In the genomic region with DNA sequence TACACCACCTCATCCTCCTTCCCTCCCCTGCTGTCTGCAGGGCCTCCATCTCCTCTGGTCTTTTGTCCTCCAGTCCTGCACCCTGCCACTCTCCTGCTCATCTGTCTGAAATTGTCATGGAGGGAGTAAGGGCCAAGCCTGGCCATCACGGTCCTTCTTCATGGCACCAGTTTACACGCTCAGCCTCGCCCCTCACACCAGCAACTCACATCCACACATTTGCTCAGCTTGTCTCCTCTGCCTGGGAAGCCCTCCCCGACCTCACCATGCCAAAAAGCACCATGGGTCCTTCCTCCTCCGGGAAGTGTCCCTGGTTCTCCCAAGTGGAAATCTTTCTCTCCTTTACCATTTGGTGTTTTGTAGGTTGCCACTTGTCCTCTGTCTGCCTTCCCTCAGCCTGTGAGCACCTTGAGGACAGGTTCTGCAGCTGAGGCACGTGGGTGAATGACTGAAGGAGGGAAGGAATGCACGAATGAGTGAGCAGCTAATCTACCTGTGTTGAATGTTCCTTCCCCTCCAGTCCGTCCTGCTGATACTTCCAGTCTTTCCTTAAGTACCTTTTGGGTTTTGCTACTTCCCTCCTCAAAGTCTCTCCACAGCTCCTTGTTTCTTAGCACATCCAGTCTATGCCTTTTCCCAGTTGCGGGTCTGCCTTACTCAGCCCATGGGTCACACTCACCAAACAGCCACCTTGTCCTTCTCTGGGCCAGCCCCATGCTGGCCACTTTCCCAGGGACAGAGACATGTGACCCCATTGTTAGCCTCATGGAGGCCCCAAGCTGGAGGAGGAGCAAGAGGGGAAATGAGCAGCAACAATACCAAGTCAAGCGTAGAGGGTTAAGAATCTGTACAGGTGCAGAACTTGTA, we compare ENCODE assay signal across 9 cellular contexts. TPM values are rescaled to one million over a fixed set of nuclear protein-coding genes. Genes with fewer than 3 reads are reported as not detected.
A peak's percentile ranks its signal among the peaks of the same experiment; 100 is the strongest.
DNase-seq lines count a peak whose midpoint lies in the region; ATAC-seq and TF ChIP-seq lines count a peak whose summit lies in the region.
"Had no signal": no experiment of that assay in that cellular context is flagged by ENCODE, and none has a peak within 500 bp of the region (broad histone marks: within the 10 kb centered on the region; RNA-seq: fewer than 3 reads in every experiment).

No MANE protein-coding gene starts in this region.

- no peaks in the 10 kb centered on the region for H3K9me3 ChIP-seq in right cardiac atrium (ENCODE audit: control insufficient read depth, low read length)

- WGBS in lower leg skin, 2 donors = 72 to 74% methylated on average over 9 to 10 of the region's 10 CpGs
- 87% methylated on average over 10 of the region's 10 CpGs for WGBS in right cardiac atrium

- peaks cover 33% of the 10 kb centered on the region for H3K4me1 Mint-ChIP-seq in T-helper 1 cell treated with Interleukin-12 subunit alpha and Interleukin-12 subunit beta and Interleukin-4 antibody, amounts not matched to agents 30 μg/mL and 1 μg/mL, for 36 hours (ENCODE audit: low read depth)
- H3K4me1 Mint-ChIP-seq in activated CD4-positive, alpha-beta memory T cell treated with anti-CD3 and anti-CD28 coated beads for 36 hours (ENCODE audit: low read depth) = peaks cover 29% of the 10 kb centered on the region
- peaks cover 44% of the 10 kb centered on the region for H3K4me1 Mint-ChIP-seq in stimulated activated effector memory CD8-positive, alpha-beta T cell treated with anti-CD3 and anti-CD28 coated beads, Interleukin-12 subunit alpha, Interleukin-12 subunit beta, amount 100 ng/mL, for 72 hours

- intact Hi-C loops in activated CD4-positive, alpha-beta memory T cell treated with anti-CD3 and anti-CD28 coated beads for 36 hours (cut with micrococcal nuclease) = no loop called here
- intact Hi-C loops in lower leg skin (cut with DNase I; ENCODE audit: low total_unique reads) (no loop called here), right cardiac atrium (cut with DNase I) (no loop called here)

- POLR2A ChIA-PET in activated CD4-positive, alpha-beta memory T cell treated with anti-CD3 and anti-CD28 coated beads for 36 hours (lab: Charles Lee) = interaction anchor here (2.2 kb wide), 1 partner anchor 194 kb away, joined by 5 read pairs; the partner anchor contains the start of genes C1orf50 and P3H1

- TF ChIP-seq POLR2A in lower leg skin (IDR thresholded peaks at IDR 0.05) = no peak

- peaks cover 4% of the 10 kb centered on the region for H3K27me3 Mint-ChIP-seq in T-helper 1 cell treated with Interleukin-12 subunit alpha and Interleukin-12 subunit beta and Interleukin-4 antibody, amounts not matched to agents 30 μg/mL and 1 μg/mL, for 36 hours (ENCODE audit: low read depth)
- peaks cover 2% of the 10 kb centered on the region for H3K27me3 Mint-ChIP-seq in activated CD4-positive, alpha-beta memory T cell treated with anti-CD3 and anti-CD28 coated beads for 36 hours

- no peak for ATAC-seq in stimulated activated effector memory CD8-positive, alpha-beta T cell treated with anti-CD3 and anti-CD28 coated beads, Interleukin-12 subunit alpha, Interleukin-12 subunit beta, amount 100 ng/mL, for 72 hours
- ATAC-seq in HG03432 (IDR thresholded peaks at IDR 0.05; ENCODE audit: unreplicated experiment) (no peak), right cardiac atrium (no peak)

- H3K27me3 ChIP-seq in right cardiac atrium (ENCODE audit: control insufficient read depth, insufficient read depth) = no peaks in the 10 kb centered on the region

- no peak overlapping the region for H3K27ac ChIP-seq in right cardiac atrium (ENCODE audit: low read length)

- CTCF ChIA-PET in activated CD4-positive, alpha-beta memory T cell treated with anti-CD3 and anti-CD28 coated beads for 36 hours (lab: Charles Lee) = interaction anchor here (2.0 to 2.9 kb wide), 2 partner anchors 38 to 113 kb away, joined by 6 to 9 read pairs; no protein-coding TSS in a partner anchor

- no peak overlapping the region for H3K27ac Mint-ChIP-seq in T-helper 1 cell treated with Interleukin-12 subunit alpha and Interleukin-12 subunit beta and Interleukin-4 antibody, amounts not matched to agents 30 μg/mL and 1 μg/mL, for 36 hours
- H3K27ac Mint-ChIP-seq in activated CD4-positive, alpha-beta memory T cell treated with anti-CD3 and anti-CD28 coated beads for 36 hours = no peak overlapping the region
- peak overlapping the region; percentile 15 for H3K27ac Mint-ChIP-seq in stimulated activated effector memory CD8-positive, alpha-beta T cell treated with anti-CD3 and anti-CD28 coated beads, Interleukin-12 subunit alpha, Interleukin-12 subunit beta, amount 100 ng/mL, for 72 hours

- DNase-seq in T-helper 1 cell = no peak
- no peak for DNase-seq in activated CD4-positive, alpha-beta memory T cell treated with anti-CD3 and anti-CD28 coated beads for 36 hours
- peak in 39 of 51 donors; percentile 18 to 84 (median 52) for DNase-seq in hypothalamus (lab: John Stamatoyannopoulos, UW)
- DNase-seq in stimulated activated effector memory CD8-positive, alpha-beta T cell treated with anti-CD3 and anti-CD28 coated beads, Interleukin-12 subunit alpha, Interleukin-12 subunit beta, amount 100 ng/mL, for 72 hours (ENCODE audit: low spot score in 2 of 2) = no peak
- DNase-seq in lower leg skin (ENCODE audit: low spot score in 2 of 2) = no peak
- DNase-seq in right cardiac atrium = no peak
- DNase-seq: NCI-H446 had no signal

- H3K36me3 Mint-ChIP-seq in T-helper 1 cell treated with Interleukin-12 subunit alpha and Interleukin-12 subunit beta and Interleukin-4 antibody, amounts not matched to agents 30 μg/mL and 1 μg/mL, for 36 hours (ENCODE audit: low read depth) = peaks cover 12% of the 10 kb centered on the region
- peaks cover 16% of the 10 kb centered on the region for H3K36me3 Mint-ChIP-seq in activated CD4-positive, alpha-beta memory T cell treated with anti-CD3 and anti-CD28 coated beads for 36 hours
- H3K36me3 Mint-ChIP-seq in stimulated activated effector memory CD8-positive, alpha-beta T cell treated with anti-CD3 and anti-CD28 coated beads, Interleukin-12 subunit alpha, Interleukin-12 subunit beta, amount 100 ng/mL, for 72 hours = peaks cover 32% of the 10 kb centered on the region

- peak overlapping the region; percentile 54 for H3K4me3 Mint-ChIP-seq in T-helper 1 cell treated with Interleukin-12 subunit alpha and Interleukin-12 subunit beta and Interleukin-4 antibody, amounts not matched to agents 30 μg/mL and 1 μg/mL, for 36 hours
- peak overlapping the region; percentile 2 for H3K4me3 Mint-ChIP-seq in activated CD4-positive, alpha-beta memory T cell treated with anti-CD3 and anti-CD28 coated beads for 36 hours
- H3K4me3 Mint-ChIP-seq in stimulated activated effector memory CD8-positive, alpha-beta T cell treated with anti-CD3 and anti-CD28 coated beads, Interleukin-12 subunit alpha, Interleukin-12 subunit beta, amount 100 ng/mL, for 72 hours = peak overlapping the region; percentile 93

- H3K9me3 Mint-ChIP-seq in T-helper 1 cell treated with Interleukin-12 subunit alpha and Interleukin-12 subunit beta and Interleukin-4 antibody, amounts not matched to agents 30 μg/mL and 1 μg/mL, for 36 hours = no peaks in the 10 kb centered on the region
- no peaks in the 10 kb centered on the region for H3K9me3 Mint-ChIP-seq in activated CD4-positive, alpha-beta memory T cell treated with anti-CD3 and anti-CD28 coated beads for 36 hours
- H3K9me3 Mint-ChIP-seq in stimulated activated effector memory CD8-positive, alpha-beta T cell treated with anti-CD3 and anti-CD28 coated beads, Interleukin-12 subunit alpha, Interleukin-12 subunit beta, amount 100 ng/mL, for 72 hours = no peaks in the 10 kb centered on the region

- H3K4me1 ChIP-seq in right cardiac atrium (ENCODE audit: control insufficient read depth, insufficient read depth, low read length) = no peaks in the 10 kb centered on the region

- no peak for TF ChIP-seq CTCF in lower leg skin (IDR thresholded peaks at IDR 0.05)

- H3K4me3 ChIP-seq in lower leg skin (ENCODE audit: low read depth, poor library complexity, severe bottlenecking) = no peak overlapping the region
- H3K4me3 ChIP-seq in right cardiac atrium (ENCODE audit: low read length) = no peak overlapping the region

RNA-seq across cellular contexts. Expression of gene SLC2A1, which starts 2.3 kb away (rescaled TPM):
- 10 to 100 TPM; 67.6 to 73.6 TPM for total RNA-seq in activated CD4-positive, alpha-beta memory T cell treated with anti-CD3 and anti-CD28 coated beads for 36 hours
- 1,000 to 10,000 TPM in 2 of 4 donors, 100 to 1,000 TPM in 2; 488 to 2,308 (median 910) TPM for total RNA-seq in lower leg skin
- 10 to 100 TPM in 3 of 4 donors, 1 to 10 TPM in 1; 8.1 to 25.7 (median 15.2) TPM for total RNA-seq in right cardiac atrium
- polyA plus RNA-seq in right cardiac atrium = 9.1 TPM

Comparison
In these comparisons a context has a peak if more than half of its experiments do, and no peak if none do; other contexts are left out.
1. H3K4me3 Mint-ChIP-seq: peak in every context shown above with its lines; median percentile 93 in stimulated activated effector memory CD8-positive, alpha-beta T cell treated with anti-CD3 and anti-CD28 coated beads, Interleukin-12 subunit alpha, Interleukin-12 subunit beta, amount 100 ng/mL, for 72 hours; 54 in T-helper 1 cell treated with Interleukin-12 subunit alpha and Interleukin-12 subunit beta and Interleukin-4 antibody, amounts not matched to agents 30 μg/mL and 1 μg/mL, for 36 hours; 2 in activated CD4-positive, alpha-beta memory T cell treated with anti-CD3 and anti-CD28 coated beads for 36 hours.
2. DNase-seq: peak in hypothalamus (39 of 51); none in T-helper 1 cell (0 of 5), activated CD4-positive, alpha-beta memory T cell treated with anti-CD3 and anti-CD28 coated beads for 36 hours (single experiment), stimulated activated effector memory CD8-positive, alpha-beta T cell treated with anti-CD3 and anti-CD28 coated beads, Interleukin-12 subunit alpha, Interleukin-12 subunit beta, amount 100 ng/mL, for 72 hours (0 of 2), lower leg skin (0 of 2) and right cardiac atrium (0 of 3).
3. RNA of gene SLC2A1, which starts 2.3 kb away (total RNA-seq): 488 to 2,308 TPM in lower leg skin; 67.6 to 73.6 TPM in activated CD4-positive, alpha-beta memory T cell treated with anti-CD3 and anti-CD28 coated beads for 36 hours and 8.1 to 25.7 TPM in right cardiac atrium; every median in the first group is over 4 times any median in the second.